In the genomic region with DNA sequence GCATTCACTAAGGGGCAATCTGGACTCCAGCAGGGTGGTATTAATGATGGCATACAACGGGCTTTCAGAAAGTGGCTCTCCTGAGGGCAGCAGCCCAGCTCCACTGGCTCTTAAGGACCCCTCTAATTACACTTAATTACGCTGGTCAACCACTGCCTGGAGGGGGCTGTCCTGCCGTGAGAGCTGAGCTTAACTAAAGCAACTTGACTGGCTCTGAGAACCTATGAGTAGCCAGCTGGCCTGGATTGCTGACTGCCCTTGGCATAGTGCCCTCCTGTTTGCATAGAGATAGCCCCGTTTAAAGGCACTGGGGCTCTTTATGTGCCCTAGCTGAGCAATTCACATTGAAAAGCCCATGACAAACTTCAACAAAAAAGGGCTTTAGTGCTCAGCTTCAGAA, we compare ENCODE assay signal across 9 cellular contexts. TPM values are rescaled to one million over a fixed set of nuclear protein-coding genes. Genes with fewer than 3 reads are reported as not detected.
DNase-seq lines count a peak whose midpoint lies in the region; ATAC-seq and TF ChIP-seq lines count a peak whose summit lies in the region.
"Had no signal": no experiment of that assay in that cellular context is flagged by ENCODE, and none has a peak within 500 bp of the region (broad histone marks: within the 10 kb centered on the region; RNA-seq: fewer than 3 reads in every experiment).

No MANE protein-coding gene starts in this region.

- TF ChIP-seq POLR2A in right lobe of liver (IDR thresholded peaks at IDR 0.05) = no peak

- H3K27ac Mint-ChIP-seq in brain = peak overlapping the region; percentile 71 to 90 (median 83)

- peaks cover 0 to 56% (median 27%) of the 10 kb centered on the region in 4 donors for H3K36me3 ChIP-seq in right lobe of liver

- peak overlapping the region in 1 of 3 donors; percentile 33 for H3K27ac ChIP-seq in right lobe of liver
- H3K27ac ChIP-seq: parathyroid adenoma had no signal

- DNase-seq in Right ventricle myocardium superior (peak; percentile 65), cardiac septum (ENCODE audit: low spot score) (no peak), right lobe of liver (peak; percentile 65 to 80 (median 76)), activated gamma-delta T cell (lab: John Stamatoyannopoulos, UW) (no peak)
- DNase-seq in activated T-cell treated with anti-CD3 and anti-CD28 coated beads, Interleukin-2, amount 50 U/mL, for 48 hours = no peak
- DNase-seq in activated CD4-positive, alpha-beta T cell treated with anti-CD3 and anti-CD28 coated beads, Interleukin-2, amount 50 U/mL, for 48 hours = no peak

- no peaks in the 10 kb centered on the region for H3K27me3 ChIP-seq in right lobe of liver

- peak overlapping the region in 2 of 3 donors; percentile 86 to 95 for H3K4me3 ChIP-seq in right lobe of liver

- H3K36me3 Mint-ChIP-seq in brain = peaks cover 38% of the 10 kb centered on the region

- no peak for TF ChIP-seq CTCF in brain (conservative IDR thresholded peaks at IDR 0.05)
- TF ChIP-seq CTCF in right lobe of liver (IDR thresholded peaks at IDR 0.05) = no peak

- H3K9me3 ChIP-seq in right lobe of liver = no peaks in the 10 kb centered on the region

- peak; percentile 74 for ATAC-seq in Right ventricle myocardium superior (ENCODE audit: poor library complexity)
- ATAC-seq in right lobe of liver = peak; percentile 13 to 36 (median 26)
- ATAC-seq in GM18502 (IDR thresholded peaks at IDR 0.05; ENCODE audit: poor library complexity, unreplicated experiment) = no peak

- peaks cover 0 to 33% (median 8%) of the 10 kb centered on the region in 4 donors for H3K4me1 ChIP-seq in right lobe of liver

- no peaks in the 10 kb centered on the region for H3K9me3 Mint-ChIP-seq in brain

- intact Hi-C loops in Right ventricle myocardium superior (cut with DNase I) (loop anchor here (10.0 kb wide), 1 partner anchor 229 kb away; no protein-coding TSS in a partner anchor), cardiac septum (cut with DNase I) (no loop called here), right lobe of liver (cut with DNase I) (loop anchor here in 1 of 2 donors (10.0 kb wide), 2 partner anchors 59 to 299 kb away; no protein-coding TSS in a partner anchor)

- peaks cover 78% of the 10 kb centered on the region for H3K4me1 Mint-ChIP-seq in brain

- H3K27me3 Mint-ChIP-seq in brain = peaks cover 27% of the 10 kb centered on the region

- WGBS in right lobe of liver (ENCODE audit: insufficient coverage, low coverage, low lambda C conversion rate, missing lambda C conversion rate) = 4% methylated on average over 4 of the region's 4 CpGs

- H3K4me3 Mint-ChIP-seq in brain = peak overlapping the region; percentile 67 to 98 (median 90)

RNA-seq across cellular contexts. Expression of gene LIPG, which starts 3.8 kb away (rescaled TPM):
- total RNA-seq in Right ventricle myocardium superior (0.19 TPM), cardiac septum (1.7 TPM), right lobe of liver (100 to 1,000 TPM in 1 of 6 experiments, 10 to 100 TPM in 5; 35.0 to 120 (median 59.1) TPM)
- polyA plus RNA-seq in brain (ENCODE audit: insufficient read depth, low read depth, low replicate concordance) = 0.44 TPM

Comparison
In these comparisons a context has a peak if more than half of its experiments do, and no peak if none do; other contexts are left out.
1. DNase-seq: peak in Right ventricle myocardium superior (single experiment) and right lobe of liver (3 of 3); none in cardiac septum (single experiment), activated gamma-delta T cell (single experiment), activated T-cell treated with anti-CD3 and anti-CD28 coated beads, Interleukin-2, amount 50 U/mL, for 48 hours (0 of 2) and activated CD4-positive, alpha-beta T cell treated with anti-CD3 and anti-CD28 coated beads, Interleukin-2, amount 50 U/mL, for 48 hours (0 of 2).
2. RNA of gene LIPG, which starts 3.8 kb away (total RNA-seq): 35.0 to 120 TPM in right lobe of liver; 1.7 TPM in cardiac septum (single experiment) and 0.19 TPM in Right ventricle myocardium superior (single experiment); every median in the first group is over 10 times any median in the second.